In the genomic region with DNA sequence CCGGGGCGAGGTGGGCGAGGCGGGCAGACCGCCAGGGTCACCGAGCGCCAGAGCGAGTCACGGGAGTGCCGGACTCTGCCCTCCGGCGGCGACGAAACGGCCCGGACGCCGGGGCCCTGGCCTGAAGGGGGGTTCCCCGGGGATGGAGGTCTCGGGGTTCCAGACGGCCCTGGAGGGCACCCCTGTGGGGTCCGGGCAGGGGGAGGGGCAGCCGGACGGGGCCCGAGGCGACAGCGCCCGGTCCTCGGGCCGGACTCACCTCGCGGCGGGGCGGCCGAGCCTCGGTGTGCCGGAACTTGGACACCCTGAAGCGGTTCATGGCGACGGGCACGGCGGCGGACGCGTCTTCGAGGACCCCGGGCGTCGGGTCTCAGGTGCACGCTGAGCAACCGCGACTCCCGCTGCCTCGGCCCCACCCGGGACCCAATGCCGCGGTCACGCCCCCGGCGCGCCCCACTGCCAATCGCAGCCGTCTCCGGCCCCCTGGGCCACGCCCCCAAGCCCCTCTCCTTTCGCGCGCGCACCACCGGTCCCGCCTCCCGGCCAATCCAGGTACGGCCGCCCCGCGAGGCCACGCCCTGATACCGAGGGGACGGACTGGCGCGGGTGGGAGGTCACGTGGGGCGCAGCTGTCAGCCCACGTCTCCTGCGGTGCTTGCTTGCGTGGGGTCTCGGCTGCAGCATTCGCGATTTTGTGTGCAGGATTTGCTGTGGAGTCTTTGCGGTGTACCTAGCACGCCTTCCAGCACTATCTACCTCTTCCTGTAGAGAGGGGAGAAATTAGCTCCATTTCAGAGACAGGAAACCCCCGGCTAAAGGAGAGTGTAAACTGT, we compare ENCODE assay signal across 8 cellular contexts. TPM values are rescaled to one million over a fixed set of nuclear protein-coding genes. Genes with fewer than 3 reads are reported as not detected.
A peak's percentile ranks its signal among the peaks of the same experiment; 100 is the strongest.
DNase-seq lines count a peak whose midpoint lies in the region; ATAC-seq, FAIRE-seq and TF ChIP-seq lines count a peak whose summit lies in the region.

A gene (minus strand): TSS at position 397 of the 833 bp plus-strand sequence. CDS start 78 bp downstream, at position 319.

- intact Hi-C loops in cardiac septum (cut with DNase I) = no loop called here
- intact Hi-C loops in posterior cingulate gyrus (cut with DNase I) = no loop called here
- intact Hi-C loops in transverse colon (cut with DNase I; ENCODE audit: low total_unique reads) = no loop called here

- peak; percentile 87 for ATAC-seq in HG02798 (IDR thresholded peaks at IDR 0.05; ENCODE audit: poor library complexity, unreplicated experiment)
- ATAC-seq in T-cell (replicated peaks in 1 of 4) = peak; percentile 78 to 91 (median 79)

- peak within 1 kb of the TSS; percentile 88 for H3K4me3 ChIP-seq in adipocyte (ENCODE audit: low read length)
- H3K4me3 ChIP-seq in transverse colon = peak within 1 kb of the TSS; percentile 79 to 98 (median 93)

- DNase-seq in GM12892 (ENCODE audit: insufficient read length) = peak; percentile 96
- peak; percentile 8 for DNase-seq in NCI-H1436 treated with DMSO at 0.1 percent for 48 hours (lab: John Stamatoyannopoulos, UW)
- peak; percentile 97 to 100 (median 99) for DNase-seq in T-cell
- DNase-seq in adipocyte (ENCODE audit: low read depth) = peak; percentile 96
- DNase-seq in cardiac septum (ENCODE audit: low spot score) = peak; percentile 99
- peak; percentile 96 to 100 (median 98) for DNase-seq in posterior cingulate gyrus
- peak; percentile 98 for DNase-seq in transverse colon

- in situ Hi-C loops in transverse colon (cut with MboI; ENCODE audit: low pct_ligation_motif_present in 1 of 4, low pct_unique_long_range_greater_than_20kb in 1 of 4, low sequenced_read_pairs in 3 of 4) = loop anchor here in 1 of 4 donors (10.0 kb wide), 1 partner anchor 62 kb away; a partner anchor contains a TSS

- WGBS in transverse colon (ENCODE audit: low coverage in 1 of 2), 2 donors = 0% methylated on average over 48 of the region's 92 CpGs; no CpG with 5 or more reads in 1 of the 2 donors

- H3K27ac ChIP-seq in transverse colon = peak within 1 kb of the TSS; percentile 92 to 99 (median 96)

- peak; percentile 92 for FAIRE-seq in GM12892 (lab: Jason Lieb, UNC)

- peaks cover 5% of the 10 kb centered on the region for H3K36me3 Mint-ChIP-seq in T-cell

- H3K4me3 Mint-ChIP-seq in T-cell = peak within 1 kb of the TSS; percentile 91 to 93 (median 92)

- TF ChIP-seq EP300 in transverse colon (IDR thresholded peaks at IDR 0.05; ENCODE audit: low read depth) = no peak

- peak; percentile 80 for TF ChIP-seq POLR2A in GM12892 (IDR thresholded peaks at IDR 0.05; ENCODE audit: low read depth, low read length)
- peak; percentile 82 for TF ChIP-seq POLR2A in transverse colon (IDR thresholded peaks at IDR 0.05)

- CTCF ChIA-PET in T-cell (lab: Charles Lee) = interaction anchor here in 1 of 2 donors (0.7 to 2.1 kb wide), 4 partner anchors 13 to 120 kb away, joined by 3 to 10 read pairs (median 6); no protein-coding TSS in a partner anchor

- peaks cover 14% of the 10 kb centered on the region for H3K4me1 ChIP-seq in adipocyte (ENCODE audit: control insufficient read depth, insufficient read depth, low read length)
- peaks cover 17 to 49% (median 29%) of the 10 kb centered on the region in 4 donors for H3K4me1 ChIP-seq in transverse colon

- H3K36me3 ChIP-seq in adipocyte (ENCODE audit: control insufficient read depth, insufficient read depth, low read length, severe bottlenecking) (no peaks in the 10 kb centered on the region), transverse colon (no peaks in the 10 kb centered on the region)

- H3K9ac ChIP-seq in adipocyte (ENCODE audit: low read length) = peak within 1 kb of the TSS; percentile 85

- H3K9me3 ChIP-seq in adipocyte (ENCODE audit: control insufficient read depth, low read length) (no peaks in the 10 kb centered on the region), transverse colon (no peaks in the 10 kb centered on the region)

- peaks cover 31 to 39% (median 32%) of the 10 kb centered on the region in 3 donors for H3K4me1 Mint-ChIP-seq in T-cell

- POLR2A ChIA-PET in T-cell (lab: Charles Lee) = interaction anchor here (0.5 to 1.7 kb wide), 8 partner anchors 10 to 453 kb away, joined by 3 to 9 read pairs (median 4); no protein-coding TSS in a partner anchor

- peak in 1 of 5 experiments; percentile 45 for TF ChIP-seq CTCF in transverse colon (IDR thresholded peaks at IDR 0.05)

- peak within 1 kb of the TSS; percentile 94 for H3K27ac Mint-ChIP-seq in T-cell

- H3K27me3 Mint-ChIP-seq in T-cell = no peaks in the 10 kb centered on the region

- no peaks in the 10 kb centered on the region for H3K9me3 Mint-ChIP-seq in T-cell

- H3K27me3 ChIP-seq in adipocyte (replicated peaks; ENCODE audit: control insufficient read depth, insufficient read depth, low read length) = no peaks in the 10 kb centered on the region
- H3K27me3 ChIP-seq in transverse colon = no peaks in the 10 kb centered on the region

RNA-seq across cellular contexts. Expression of the gene that starts here (rescaled TPM):
- polyA plus RNA-seq in GM12892 (2012; ENCODE audit: missing spikeins) = 26.5 TPM
- total RNA-seq in T-cell (100 to 1,000 TPM; 213 to 675 (median 230) TPM), cardiac septum (11.9 TPM), transverse colon (100 to 1,000 TPM in 1 of 4 donors, 10 to 100 TPM in 3; 46.8 to 330 (median 58.1) TPM)

Comparison
In these comparisons a context has a peak if more than half of its experiments do, and no peak if none do; other contexts are left out.
1. Peak in every context shown above with its lines: DNase-seq, ATAC-seq, H3K4me3 ChIP-seq and H3K27ac ChIP-seq.
2. DNase-seq: peak in every context shown above with its lines; median percentile 99 in T-cell; 99 in cardiac septum; 98 in posterior cingulate gyrus; 98 in transverse colon; 96 in GM12892; 96 in adipocyte; 8 in NCI-H1436 treated with DMSO at 0.1 percent for 48 hours.